Comparison of ENCODE assay signal across 24 cellular contexts in the genomic region with DNA sequence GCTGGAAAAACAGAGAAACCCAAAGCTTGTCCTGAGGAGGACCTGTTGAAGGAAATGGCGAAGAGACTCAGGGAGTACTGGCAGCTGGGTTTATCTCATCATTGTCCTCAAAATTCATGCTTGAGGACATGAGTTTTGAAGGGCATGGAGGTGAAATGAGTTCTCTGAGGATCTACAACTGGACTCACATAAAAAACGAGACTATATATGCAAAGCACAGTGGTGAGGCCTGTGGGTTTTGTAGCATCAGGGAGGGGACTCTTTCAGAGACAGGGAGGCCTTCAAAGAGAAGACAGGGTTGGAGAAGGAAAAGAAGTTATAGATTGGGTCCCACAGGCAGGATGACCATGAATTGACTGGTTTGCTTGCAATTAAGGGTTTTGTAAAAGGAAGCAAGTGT.
"Had no signal": no experiment of that assay in that cellular context is flagged by ENCODE, and none has a peak within 500 bp of the region (broad histone marks: within the 10 kb centered on the region; RNA-seq: fewer than 3 reads in every experiment).

No MANE protein-coding gene starts in this region.

- FAIRE-seq: endometrium, frontal cortex, keratinocyte had no signal

- H3K27me3 ChIP-seq: breast epithelium, hepatocyte, right lobe of liver, tibial nerve had no signal

- H3K27ac ChIP-seq: breast epithelium, hepatocyte, right lobe of liver, tibial nerve had no signal

- H3K4me2 ChIP-seq: hepatocyte had no signal

- H3K4me3 ChIP-seq: breast epithelium, hepatocyte, mucosa of descending colon, right lobe of liver, tibial nerve had no signal

- DNase-seq: activated CD4-positive, alpha-beta T cell treated with anti-CD3 and anti-CD28 coated beads for 1 hour; activated CD4-positive, alpha-beta T cell treated with anti-CD3 and anti-CD28 coated beads, Interleukin-2, amount 50 U/mL, for 1 hour; activated CD8-positive, alpha-beta memory T cell treated with anti-CD3 and anti-CD28 coated beads, Interleukin-2, amount 10 ng/mL, durations not matched to agents 7 days and 5 days; activated CD8-positive, alpha-beta T cell treated with anti-CD3 and anti-CD28 coated beads, Interleukin-2, amount 10 ng/mL, durations not matched to agents 7 days and 5 days; activated naive CD4-positive, alpha-beta T cell; activated T-cell treated with anti-CD3 and anti-CD28 coated beads for 4 hours; activated T-cell treated with anti-CD3 and anti-CD28 coated beads, Interleukin-2, amount 50 U/mL, for 72 hours; central memory CD4-positive, alpha-beta T cell; effector CD4-positive, alpha-beta T cell; left cardiac atrium; left ventricle myocardium superior; mucosa of descending colon; right lobe of liver; stimulated activated CD4-positive, alpha-beta T cell treated with anti-CD3 and anti-CD28 coated beads, Interleukin-2, amount 100 ng/mL, for 48 hours; stimulated activated naive CD4-positive, alpha-beta T cell treated with Interleukin-2 at 50 U/mL for 16 hours; T1000 had no signal

- ATAC-seq: activated CD8-positive, alpha-beta memory T cell treated with anti-CD3 and anti-CD28 coated beads, Interleukin-2, amount 10 ng/mL, durations not matched to agents 7 days and 5 days; activated CD8-positive, alpha-beta T cell treated with anti-CD3 and anti-CD28 coated beads, Interleukin-2, amount 10 ng/mL, durations not matched to agents 7 days and 5 days; activated naive CD4-positive, alpha-beta T cell treated with anti-CD3 and anti-CD28 coated beads, Interleukin-2, amount 50 U/mL, for 72 hours; activated T-cell treated with anti-CD3 and anti-CD28 coated beads, Interleukin-2, amount 50 U/mL, for 72 hours; left cardiac atrium; left ventricle myocardium superior; mucosa of descending colon; natural killer cell treated with Interleukin-12 subunit alpha and Interleukin-12 subunit beta and Interleukin-15 and Interleukin-18, amount 100 ng/mL, for 72 hours; right lobe of liver had no signal

- H3K9me3 ChIP-seq: breast epithelium, mucosa of descending colon, right lobe of liver, tibial nerve had no signal

- H3K79me2 ChIP-seq: hepatocyte had no signal

- H3K36me3 ChIP-seq: breast epithelium, right lobe of liver, tibial nerve had no signal

- H2AFZ ChIP-seq: hepatocyte had no signal

- H3K4me1 ChIP-seq: breast epithelium, right lobe of liver, tibial nerve had no signal
